10 cellular contexts compared by ENCODE assay signal in genomic region chr2:190582761-190583506, GRCh38. TPM values are rescaled to one million over a fixed set of nuclear protein-coding genes. Genes with fewer than 3 reads are reported as not detected.
A peak's percentile ranks its signal among the peaks of the same experiment; 100 is the strongest.
DNase-seq lines count a peak whose midpoint lies in the region; ATAC-seq and TF ChIP-seq lines count a peak whose summit lies in the region.
"Had no signal": no experiment of that assay in that cellular context is flagged by ENCODE, and none has a peak within 500 bp of the region (broad histone marks: within the 10 kb centered on the region; RNA-seq: fewer than 3 reads in every experiment).

No MANE protein-coding gene starts in this region.

- peak; percentile 73 for ATAC-seq in GM18517 (IDR thresholded peaks at IDR 0.05; ENCODE audit: unreplicated experiment)
- ATAC-seq in GM21528 (IDR thresholded peaks at IDR 0.05; ENCODE audit: low FRiP score, unreplicated experiment) = peak; percentile 58
- ATAC-seq in HG03354 (IDR thresholded peaks at IDR 0.05; ENCODE audit: poor library complexity, severe bottlenecking, unreplicated experiment) = peak; percentile 71
- peak; percentile 48 for ATAC-seq in memory B cell (ENCODE audit: low read depth)
- ATAC-seq in GM23338 = no peak
- ATAC-seq in foreskin keratinocyte = no peak
- ATAC-seq: mucosa of descending colon had no signal

- no peak for DNase-seq in memory B cell (ENCODE audit: low spot score in 2 of 2)
- DNase-seq in EL = no peak
- no peak for DNase-seq in GM23338 (ENCODE audit: low spot score)
- DNase-seq in UCSD-AML1 (lab: John Stamatoyannopoulos, UW; ENCODE audit: unreplicated experiment) = no peak
- DNase-seq in foreskin keratinocyte = no peak
- DNase-seq: NCI-H226 had no signal

- no peak overlapping the region for H2AFZ ChIP-seq in GM23338

- no peaks in the 10 kb centered on the region for H3K9me3 Mint-ChIP-seq in memory B cell
- H3K9me3 Mint-ChIP-seq in GM23338 = no peaks in the 10 kb centered on the region

- H4K20me1 ChIP-seq in GM23338 (replicated peaks; ENCODE audit: insufficient read depth) = no peaks in the 10 kb centered on the region

- H3K27me3 Mint-ChIP-seq in memory B cell (no peaks in the 10 kb centered on the region), GM23338 (ENCODE audit: insufficient read depth, low read depth, poor library complexity) (no peaks in the 10 kb centered on the region)

- peaks cover 3% of the 10 kb centered on the region; the same call in 1 of the 2 replicates for H3K9me2 ChIP-seq in GM23338 (ENCODE audit: insufficient read depth)

- H3K27ac Mint-ChIP-seq in memory B cell (peak overlapping the region; percentile 85), GM23338 (no peak overlapping the region)

- H3K36me3 ChIP-seq in GM23338 (ENCODE audit: insufficient read depth) = no peaks in the 10 kb centered on the region

- H3K4me1 Mint-ChIP-seq in memory B cell (peaks cover 17% of the 10 kb centered on the region), GM23338 (no peaks in the 10 kb centered on the region)

- H3K27me3 ChIP-seq in GM23338 (ENCODE audit: insufficient read depth) (no peaks in the 10 kb centered on the region), foreskin keratinocyte (no peaks in the 10 kb centered on the region)

- TF ChIP-seq CTCF in GM23338 (conservative IDR thresholded peaks at IDR 0.05; ENCODE audit: low read depth in 2 of 2) (no peak), foreskin keratinocyte (conservative IDR thresholded peaks at IDR 0.05) (no peak)

- H3K4me3 Mint-ChIP-seq in memory B cell (no peak overlapping the region), GM23338 (no peak overlapping the region)

- H3K4me3 ChIP-seq in GM23338 = no peak overlapping the region
- H3K4me3 ChIP-seq: mucosa of descending colon had no signal

- H3K27ac ChIP-seq in GM23338 (ENCODE audit: low read depth) (no peak overlapping the region), foreskin keratinocyte (no peak overlapping the region)

- no peaks in the 10 kb centered on the region for H3F3A ChIP-seq in GM23338 (replicated peaks; ENCODE audit: low read depth)

- H3K4me1 ChIP-seq in GM23338 (ENCODE audit: insufficient read depth) (no peaks in the 10 kb centered on the region), foreskin keratinocyte (peaks cover 22% of the 10 kb centered on the region)

- H3K36me3 Mint-ChIP-seq in memory B cell (no peaks in the 10 kb centered on the region), GM23338 (ENCODE audit: low read depth) (0 out of 3 replicates have a peak, but pooled peaks cover 3% of the 10 kb centered on the region)

- no peaks in the 10 kb centered on the region for H3K79me2 ChIP-seq in GM23338 (replicated peaks; ENCODE audit: insufficient read depth)

- no peak overlapping the region for H3K4me2 ChIP-seq in GM23338

TF ChIP-seq in GM23338, 12 proteins besides CTCF, POLR2A, EP300 and RAD21 (continues in another document):
- TF ChIP-seq ZNF462 (CRISPR knock-in tag; IDR thresholded peaks at IDR 0.05) = no peak
- no peak for TF ChIP-seq JUNB (IDR thresholded peaks at IDR 0.05; ENCODE audit: unreplicated experiment)
- no peak for TF ChIP-seq ZNF114 (CRISPR knock-in tag; IDR thresholded peaks at IDR 0.05)
- TF ChIP-seq CREB1 (CRISPR knock-in tag; IDR thresholded peaks at IDR 0.05; ENCODE audit: low read depth) = no peak
- TF ChIP-seq ETS1 (IDR thresholded peaks at IDR 0.05) = no peak
- no peak for TF ChIP-seq NANOG (IDR thresholded peaks at IDR 0.05; ENCODE audit: borderline replicate concordance)
- TF ChIP-seq, protein P1, sequence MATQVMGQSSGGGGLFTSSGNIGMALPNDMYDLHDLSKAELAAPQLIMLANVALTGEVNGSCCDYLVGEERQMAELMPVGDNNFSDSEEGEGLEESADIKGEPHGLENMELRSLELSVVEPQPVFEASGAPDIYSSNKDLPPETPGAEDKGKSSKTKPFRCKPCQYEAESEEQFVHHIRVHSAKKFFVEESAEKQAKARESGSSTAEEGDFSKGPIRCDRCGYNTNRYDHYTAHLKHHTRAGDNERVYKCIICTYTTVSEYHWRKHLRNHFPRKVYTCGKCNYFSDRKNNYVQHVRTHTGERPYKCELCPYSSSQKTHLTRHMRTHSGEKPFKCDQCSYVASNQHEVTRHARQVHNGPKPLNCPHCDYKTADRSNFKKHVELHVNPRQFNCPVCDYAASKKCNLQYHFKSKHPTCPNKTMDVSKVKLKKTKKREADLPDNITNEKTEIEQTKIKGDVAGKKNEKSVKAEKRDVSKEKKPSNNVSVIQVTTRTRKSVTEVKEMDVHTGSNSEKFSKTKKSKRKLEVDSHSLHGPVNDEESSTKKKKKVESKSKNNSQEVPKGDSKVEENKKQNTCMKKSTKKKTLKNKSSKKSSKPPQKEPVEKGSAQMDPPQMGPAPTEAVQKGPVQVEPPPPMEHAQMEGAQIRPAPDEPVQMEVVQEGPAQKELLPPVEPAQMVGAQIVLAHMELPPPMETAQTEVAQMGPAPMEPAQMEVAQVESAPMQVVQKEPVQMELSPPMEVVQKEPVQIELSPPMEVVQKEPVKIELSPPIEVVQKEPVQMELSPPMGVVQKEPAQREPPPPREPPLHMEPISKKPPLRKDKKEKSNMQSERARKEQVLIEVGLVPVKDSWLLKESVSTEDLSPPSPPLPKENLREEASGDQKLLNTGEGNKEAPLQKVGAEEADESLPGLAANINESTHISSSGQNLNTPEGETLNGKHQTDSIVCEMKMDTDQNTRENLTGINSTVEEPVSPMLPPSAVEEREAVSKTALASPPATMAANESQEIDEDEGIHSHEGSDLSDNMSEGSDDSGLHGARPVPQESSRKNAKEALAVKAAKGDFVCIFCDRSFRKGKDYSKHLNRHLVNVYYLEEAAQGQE (IDR thresholded peaks at IDR 0.05; ENCODE audit: unreplicated experiment) = no peak

RNA-seq across cellular contexts. Expression of gene NEMP2, which starts 48.4 kb away (rescaled TPM):
- 4.0 and 7.0 TPM in 2 replicates for total RNA-seq in GM23338 (2014; rRNA removed; shearing (Covaris generic))
- 0.99 and 1.2 TPM in 2 replicates for polyA plus RNA-seq in GM23338 (2016; fragmentation: Nextera tagmentation; extraction: Ambion mirVana)
- total RNA-seq in foreskin keratinocyte = 4.4 and 5.6 TPM in 2 replicates
- 2.1 and 2.2 TPM in 2 replicates for polyA plus RNA-seq in foreskin keratinocyte

Comparison
In these comparisons a context has a peak if more than half of its experiments do, and no peak if none do; other contexts are left out.
1. ATAC-seq: peak in GM18517 (single experiment), GM21528 (single experiment), HG03354 (single experiment) and memory B cell (single experiment); none in GM23338 (single experiment) and foreskin keratinocyte (single experiment).